18 cellular contexts compared by ENCODE assay signal in genomic region chr3:46665763-46666470, GRCh38. TPM values are rescaled to one million over a fixed set of nuclear protein-coding genes. Genes with fewer than 3 reads are reported as not detected.
DNase-seq lines count a peak whose midpoint lies in the region; TF ChIP-seq lines count a peak whose summit lies in the region.
"Had no signal": no experiment of that assay in that cellular context is flagged by ENCODE, and none has a peak within 500 bp of the region (broad histone marks: within the 10 kb centered on the region; RNA-seq: fewer than 3 reads in every experiment).

No MANE protein-coding gene starts in this region.

- no peak overlapping the region for H3K27ac ChIP-seq in coronary artery
- H3K27ac ChIP-seq in testis: no peak overlapping the region
- H3K27ac ChIP-seq: transverse colon had no signal

- TF ChIP-seq CTCF in coronary artery (IDR thresholded peaks at IDR 0.05): no peak
- TF ChIP-seq CTCF in testis (IDR thresholded peaks at IDR 0.05): no peak

- POLR2A ChIA-PET in activated CD4-positive, alpha-beta memory T cell treated with anti-CD3 and anti-CD28 coated beads for 36 hours (lab: Charles Lee): no interaction called here
- POLR2A ChIA-PET in activated CD4-positive, alpha-beta memory T cell treated with anti-CD3 and anti-CD28 coated beads, Interleukin-2, amount 10 ng/mL, durations not matched to agents 7 days and 5 days (lab: Charles Lee): no interaction called here

- H3K4me3 ChIP-seq in coronary artery (no peak overlapping the region), testis (no peak overlapping the region)
- H3K4me3 ChIP-seq: transverse colon had no signal

- CTCF ChIA-PET in activated CD4-positive, alpha-beta memory T cell treated with anti-CD3 and anti-CD28 coated beads for 36 hours (lab: Charles Lee): interaction anchor here (1.0 kb wide), 1 partner anchor 178 kb away, joined by 3 read pairs; no protein-coding TSS in a partner anchor
- CTCF ChIA-PET in activated CD4-positive, alpha-beta memory T cell treated with anti-CD3 and anti-CD28 coated beads, Interleukin-2, amount 10 ng/mL, durations not matched to agents 7 days and 5 days (lab: Charles Lee): no interaction called here

- DNase-seq in activated CD4-positive, alpha-beta memory T cell treated with anti-CD3 and anti-CD28 coated beads for 36 hours: peak; percentile 2
- no peak for DNase-seq in activated CD4-positive, alpha-beta memory T cell treated with anti-CD3 and anti-CD28 coated beads, Interleukin-2, amount 10 ng/mL, durations not matched to agents 7 days and 5 days
- peak; percentile 47 for DNase-seq in NCI-H2081 treated with DMSO at 0.1 percent for 48 hours (lab: John Stamatoyannopoulos, UW)
- peak; percentile 60 for DNase-seq in coronary artery (ENCODE audit: low spot score)
- peak; percentile 32 for DNase-seq in posterior vena cava (ENCODE audit: low spot score)
- no peak for DNase-seq in testis
- no peak for DNase-seq in effector CD4-positive, alpha-beta T cell
- DNase-seq in Kasumi-1 (lab: John Stamatoyannopoulos, UW): no peak
- DNase-seq: activated CD8-positive, alpha-beta memory T cell treated with anti-CD3 and anti-CD28 coated beads, Interleukin-2, amount 50 U/mL, for 4 hours; activated naive CD4-positive, alpha-beta T cell treated with anti-CD3 and anti-CD28 coated beads, Interleukin-2, amount 10 ng/mL, durations not matched to agents 7 days and 5 days; effector memory CD4-positive, alpha-beta T cell; MV-4-11; NCI-H446 treated with DMSO at 0.1 percent for 48 hours; stimulated activated CD4-positive, alpha-beta T cell treated with anti-CD3 and anti-CD28 coated beads, Interleukin-4, amount 100 ng/mL, for 24 hours had no signal

- H3K4me1 ChIP-seq in testis: no peaks in the 10 kb centered on the region

- H3K9me3 ChIP-seq in testis: no peaks in the 10 kb centered on the region
- H3K9me3 ChIP-seq: transverse colon had no signal

- WGBS in testis, 2 donors: 73 to 83% methylated on average over 8 to 9 of the region's 9 CpGs

- no peak overlapping the region for H3K27ac Mint-ChIP-seq in activated CD4-positive, alpha-beta memory T cell treated with anti-CD3 and anti-CD28 coated beads for 36 hours
- no peak overlapping the region for H3K27ac Mint-ChIP-seq in activated CD4-positive, alpha-beta memory T cell treated with anti-CD3 and anti-CD28 coated beads, Interleukin-2, amount 10 ng/mL, durations not matched to agents 7 days and 5 days
- H3K27ac Mint-ChIP-seq: activated naive CD4-positive, alpha-beta T cell treated with anti-CD3 and anti-CD28 coated beads, Interleukin-2, amount 10 ng/mL, durations not matched to agents 7 days and 5 days; memory B cell had no signal

- intact Hi-C loops in activated CD4-positive, alpha-beta memory T cell treated with anti-CD3 and anti-CD28 coated beads for 36 hours (cut with micrococcal nuclease): no loop called here
- intact Hi-C loops in posterior vena cava (cut with DNase I) (no loop called here), testis (cut with DNase I; ENCODE audit: low total_unique reads) (no loop called here)

- no peak for TF ChIP-seq POLR2A in testis (IDR thresholded peaks at IDR 0.05)

- no peaks in the 10 kb centered on the region for H3K4me1 Mint-ChIP-seq in activated CD4-positive, alpha-beta memory T cell treated with anti-CD3 and anti-CD28 coated beads for 36 hours (ENCODE audit: low read depth)
- H3K4me1 Mint-ChIP-seq in activated CD4-positive, alpha-beta memory T cell treated with anti-CD3 and anti-CD28 coated beads, Interleukin-2, amount 10 ng/mL, durations not matched to agents 7 days and 5 days: no peaks in the 10 kb centered on the region
- H3K4me1 Mint-ChIP-seq: activated naive CD4-positive, alpha-beta T cell treated with anti-CD3 and anti-CD28 coated beads, Interleukin-2, amount 10 ng/mL, durations not matched to agents 7 days and 5 days had no signal

- no peaks in the 10 kb centered on the region for H3K36me3 ChIP-seq in testis (ENCODE audit: low read depth, missing control alignments)
- H3K36me3 ChIP-seq: transverse colon had no signal

- no peaks in the 10 kb centered on the region for H3K36me3 Mint-ChIP-seq in activated CD4-positive, alpha-beta memory T cell treated with anti-CD3 and anti-CD28 coated beads for 36 hours
- no peaks in the 10 kb centered on the region for H3K36me3 Mint-ChIP-seq in activated CD4-positive, alpha-beta memory T cell treated with anti-CD3 and anti-CD28 coated beads, Interleukin-2, amount 10 ng/mL, durations not matched to agents 7 days and 5 days (ENCODE audit: low read depth)
- H3K36me3 Mint-ChIP-seq: activated naive CD4-positive, alpha-beta T cell treated with anti-CD3 and anti-CD28 coated beads, Interleukin-2, amount 10 ng/mL, durations not matched to agents 7 days and 5 days; memory B cell had no signal

- no peaks in the 10 kb centered on the region for H3K27me3 Mint-ChIP-seq in activated CD4-positive, alpha-beta memory T cell treated with anti-CD3 and anti-CD28 coated beads for 36 hours
- peaks cover 2% of the 10 kb centered on the region for H3K27me3 Mint-ChIP-seq in activated CD4-positive, alpha-beta memory T cell treated with anti-CD3 and anti-CD28 coated beads, Interleukin-2, amount 10 ng/mL, durations not matched to agents 7 days and 5 days

- no peak overlapping the region for H3K4me3 Mint-ChIP-seq in activated CD4-positive, alpha-beta memory T cell treated with anti-CD3 and anti-CD28 coated beads for 36 hours
- no peak overlapping the region for H3K4me3 Mint-ChIP-seq in activated CD4-positive, alpha-beta memory T cell treated with anti-CD3 and anti-CD28 coated beads, Interleukin-2, amount 10 ng/mL, durations not matched to agents 7 days and 5 days
- H3K4me3 Mint-ChIP-seq: activated naive CD4-positive, alpha-beta T cell treated with anti-CD3 and anti-CD28 coated beads, Interleukin-2, amount 10 ng/mL, durations not matched to agents 7 days and 5 days; memory B cell; neural crest cell had no signal

- H3K9me3 Mint-ChIP-seq in activated CD4-positive, alpha-beta memory T cell treated with anti-CD3 and anti-CD28 coated beads for 36 hours: no peaks in the 10 kb centered on the region
- no peaks in the 10 kb centered on the region for H3K9me3 Mint-ChIP-seq in activated CD4-positive, alpha-beta memory T cell treated with anti-CD3 and anti-CD28 coated beads, Interleukin-2, amount 10 ng/mL, durations not matched to agents 7 days and 5 days
- H3K9me3 Mint-ChIP-seq: activated naive CD4-positive, alpha-beta T cell treated with anti-CD3 and anti-CD28 coated beads, Interleukin-2, amount 10 ng/mL, durations not matched to agents 7 days and 5 days; memory B cell; neural crest cell had no signal

- no peaks in the 10 kb centered on the region for H3K27me3 ChIP-seq in testis
- H3K27me3 ChIP-seq: transverse colon had no signal

RNA-seq across cellular contexts. Expression of gene ALS2CL, which starts 27.6 kb away (rescaled TPM):
- total RNA-seq in activated CD4-positive, alpha-beta memory T cell treated with anti-CD3 and anti-CD28 coated beads for 36 hours: 1 to 10 TPM; 4.0 to 4.3 TPM
- 1 to 10 TPM; 6.9 to 7.4 TPM for total RNA-seq in activated CD4-positive, alpha-beta memory T cell treated with anti-CD3 and anti-CD28 coated beads, Interleukin-2, amount 10 ng/mL, durations not matched to agents 7 days and 5 days
- total RNA-seq in posterior vena cava: 10 to 100 TPM; 12.1 to 12.5 TPM
- total RNA-seq in testis: 10 to 100 TPM in 1 of 2 donors, 1 to 10 TPM in 1; 5.4 to 11.2 TPM
- polyA plus RNA-seq in testis (ENCODE audit: insufficient read depth, low read depth, low replicate concordance): 4.4 TPM

RNA-seq across cellular contexts. Expression of gene TMIE, which starts 35.3 kb away (rescaled TPM):
- total RNA-seq in activated CD4-positive, alpha-beta memory T cell treated with anti-CD3 and anti-CD28 coated beads for 36 hours: 1 to 10 TPM in 1 of 2 experiments, under 1 TPM in 1; 0.93 to 1.3 TPM
- under 1 TPM; 0.20 to 0.63 TPM for total RNA-seq in activated CD4-positive, alpha-beta memory T cell treated with anti-CD3 and anti-CD28 coated beads, Interleukin-2, amount 10 ng/mL, durations not matched to agents 7 days and 5 days
- total RNA-seq in posterior vena cava (1 to 10 TPM; 1.4 TPM), testis (1 to 10 TPM; 1.5 to 2.3 TPM)
- polyA plus RNA-seq in testis (ENCODE audit: insufficient read depth, low read depth, low replicate concordance): 1.8 TPM
- total RNA-seq: neural crest cell; T-helper 1 cell treated with Interleukin-12 subunit alpha and Interleukin-12 subunit beta and Interleukin-4 antibody, amounts not matched to agents 30 ng/mL and 1 ng/mL, for 36 hours; transverse colon had no signal

RNA-seq across cellular contexts. Expression of gene PRSS50, which starts 51.8 kb away (rescaled TPM):
- not detected for total RNA-seq in activated CD4-positive, alpha-beta memory T cell treated with anti-CD3 and anti-CD28 coated beads for 36 hours
- not detected for total RNA-seq in activated CD4-positive, alpha-beta memory T cell treated with anti-CD3 and anti-CD28 coated beads, Interleukin-2, amount 10 ng/mL, durations not matched to agents 7 days and 5 days
- total RNA-seq in posterior vena cava (not detected), testis (1 to 10 TPM; 3.8 to 6.2 TPM)
- 0.92 TPM for polyA plus RNA-seq in testis (ENCODE audit: insufficient read depth, low read depth, low replicate concordance)
- total RNA-seq: T-helper 1 cell treated with Interleukin-12 subunit alpha and Interleukin-12 subunit beta and Interleukin-4 antibody, amounts not matched to agents 30 ng/mL and 1 ng/mL, for 36 hours had no signal

RNA-seq across cellular contexts. Expression of gene FAM240A, which starts 53.6 kb away (rescaled TPM):
- total RNA-seq in activated CD4-positive, alpha-beta memory T cell treated with anti-CD3 and anti-CD28 coated beads for 36 hours: not detected
- not detected for total RNA-seq in activated CD4-positive, alpha-beta memory T cell treated with anti-CD3 and anti-CD28 coated beads, Interleukin-2, amount 10 ng/mL, durations not matched to agents 7 days and 5 days
- total RNA-seq in posterior vena cava (under 1 TPM in 1 of 2 donors, not detected in 1; 0.28 TPM), testis (not detected)
- not detected for polyA plus RNA-seq in testis (ENCODE audit: insufficient read depth, low read depth, low replicate concordance)
- total RNA-seq: neural crest cell; T-helper 1 cell treated with Interleukin-12 subunit alpha and Interleukin-12 subunit beta and Interleukin-4 antibody, amounts not matched to agents 30 ng/mL and 1 ng/mL, for 36 hours; transverse colon had no signal

Comparison
In these comparisons a context has a peak if more than half of its experiments do, and no peak if none do; other contexts are left out.
1. DNase-seq: peak in activated CD4-positive, alpha-beta memory T cell treated with anti-CD3 and anti-CD28 coated beads for 36 hours (single experiment), NCI-H2081 treated with DMSO at 0.1 percent for 48 hours (single experiment), coronary artery (single experiment) and posterior vena cava (single experiment); none in activated CD4-positive, alpha-beta memory T cell treated with anti-CD3 and anti-CD28 coated beads, Interleukin-2, amount 10 ng/mL, durations not matched to agents 7 days and 5 days (single experiment), testis (single experiment), effector CD4-positive, alpha-beta T cell (single experiment) and Kasumi-1 (0 of 2).
2. RNA of gene PRSS50, which starts 51.8 kb away (total RNA-seq): 3.8 to 6.2 TPM in testis; not detected in activated CD4-positive, alpha-beta memory T cell treated with anti-CD3 and anti-CD28 coated beads for 36 hours, not detected in activated CD4-positive, alpha-beta memory T cell treated with anti-CD3 and anti-CD28 coated beads, Interleukin-2, amount 10 ng/mL, durations not matched to agents 7 days and 5 days and not detected in posterior vena cava; every median in the first group is over 4 times any median in the second.